8 cellular contexts compared by ENCODE assay signal in the genomic region with DNA sequence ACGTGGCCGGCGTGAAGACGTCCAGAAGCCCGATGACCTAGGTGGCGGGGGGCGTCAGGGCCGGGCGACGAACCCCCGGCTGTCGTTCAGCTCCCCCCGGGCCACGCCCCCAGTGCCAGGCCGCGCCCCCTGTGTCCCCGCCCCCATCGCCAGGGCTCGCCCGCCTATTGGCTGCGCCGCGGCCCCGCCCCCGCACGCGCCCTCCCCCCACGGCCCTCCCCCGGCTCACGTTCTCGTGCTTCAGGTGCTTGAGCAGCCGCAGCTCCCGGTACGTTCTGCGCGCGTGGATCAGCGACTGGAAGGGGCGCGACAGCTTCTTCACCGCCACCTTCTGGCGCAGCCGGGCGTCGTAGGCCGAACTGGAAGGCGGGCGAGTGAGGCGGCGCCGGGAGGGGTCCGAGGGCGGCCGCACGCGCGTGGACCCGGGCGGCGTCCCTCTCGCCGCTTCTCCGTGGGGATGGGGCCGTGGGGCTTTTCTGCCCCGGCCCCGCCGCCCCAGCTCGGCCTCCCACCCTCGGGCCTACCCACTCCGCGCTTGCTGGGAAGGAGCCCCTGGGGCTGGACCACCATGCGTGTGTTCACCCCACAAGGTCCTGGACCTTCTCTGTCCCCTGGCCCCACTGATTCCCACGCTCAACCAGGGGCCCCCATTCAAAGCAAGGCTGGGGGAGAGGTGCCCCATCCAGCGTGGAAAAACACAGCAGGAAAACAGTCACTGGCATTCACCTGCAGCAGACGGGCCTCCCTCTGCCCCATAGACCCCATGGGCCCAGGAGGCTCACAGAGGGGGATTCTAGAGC. TPM values are rescaled to one million over a fixed set of nuclear protein-coding genes. Genes with fewer than 3 reads are reported as not detected.
A peak's percentile ranks its signal among the peaks of the same experiment; 100 is the strongest.
DNase-seq lines count a peak whose midpoint lies in the region; ATAC-seq and TF ChIP-seq lines count a peak whose summit lies in the region.

No MANE protein-coding gene starts in this region.

- H3K4me3 ChIP-seq in Peyer's patch = peak overlapping the region in 2 of 4 donors; percentile 17 to 39
- H3K4me3 ChIP-seq in astrocyte of the spinal cord (ENCODE audit: low read depth, low read length) = peak overlapping the region; percentile 25
- H3K4me3 ChIP-seq in spleen = peak overlapping the region in 2 of 8 donors; percentile 14 to 43

- no peak for ATAC-seq in GM21526 (IDR thresholded peaks at IDR 0.05; ENCODE audit: low FRiP score, unreplicated experiment)
- ATAC-seq in HG02623 (IDR thresholded peaks at IDR 0.05; ENCODE audit: unreplicated experiment) = no peak

- peak in 2 of 6 experiments; percentile 24 to 36 for TF ChIP-seq CTCF in Peyer's patch (IDR thresholded peaks at IDR 0.05)
- TF ChIP-seq CTCF in astrocyte of the spinal cord (IDR thresholded peaks at IDR 0.05; ENCODE audit: low read depth, low read length) = peak; percentile 32
- TF ChIP-seq CTCF in spleen (IDR thresholded peaks at IDR 0.05 in 8 of 11, conservative IDR thresholded peaks at IDR 0.05 in 3 of 11) = peak in 2 of 11 experiments; percentile 11 to 31

- H3K27ac ChIP-seq in Peyer's patch = no peak overlapping the region
- H3K27ac ChIP-seq in spleen = no peak overlapping the region

- in situ Hi-C loops in astrocyte of the spinal cord (cut with HindIII; ENCODE audit: low sequenced_read_pairs) = no loop called here

- no peaks in the 10 kb centered on the region for H3K36me3 ChIP-seq in Peyer's patch
- peaks cover 0 to 5% (median 0%) of the 10 kb centered on the region in 6 donors for H3K36me3 ChIP-seq in spleen

- H3K27me3 ChIP-seq in Peyer's patch (no peaks in the 10 kb centered on the region), spleen (replicated peaks in 1 of 7) (peaks cover 0 to 81% (median 18%) of the 10 kb centered on the region in 7 donors)

- no peaks in the 10 kb centered on the region for H3K9me3 ChIP-seq in Peyer's patch
- H3K9me3 ChIP-seq in spleen = peaks cover 0 to 8% (median 0%) of the 10 kb centered on the region in 8 donors

- DNase-seq in AG20443 (ENCODE audit: low spot score) (peak; percentile 95), Peyer's patch (peak in 2 of 3 donors; percentile 71 to 83), astrocyte of the spinal cord (ENCODE audit: low read depth, low spot score) (peak; percentile 38), iris pigment epithelial cell (ENCODE audit: low read depth) (peak; percentile 51), spleen (no peak)
- DNase-seq in stimulated activated CD8-positive, alpha-beta memory T cell treated with anti-CD3 and anti-CD28 coated beads, Interleukin-12 subunit alpha, Interleukin-12 subunit beta, amount 100 ng/mL, for 4 hours (ENCODE audit: low read depth) = peak; percentile 21

- H3K4me1 ChIP-seq in Peyer's patch (peaks cover 7 to 55% (median 27%) of the 10 kb centered on the region in 4 donors), spleen (peaks cover 18 to 61% (median 47%) of the 10 kb centered on the region in 6 donors)

- WGBS in spleen, 5 donors = 18 to 44% (median 36%) methylated on average over 15 to 75 of the region's 75 CpGs

- TF ChIP-seq POLR2A in Peyer's patch (IDR thresholded peaks at IDR 0.05) (no peak), spleen (IDR thresholded peaks at IDR 0.05) (no peak)

- intact Hi-C loops in spleen (cut with DNase I; ENCODE audit: low total_unique reads) = no loop called here

RNA-seq across cellular contexts. Expression of a gene that starts 2.4 kb away (rescaled TPM):
- total RNA-seq in Peyer's patch (10 to 100 TPM in 1 of 4 donors, 1 to 10 TPM in 2, not detected in 1; 2.0 to 14.0 (median 2.5) TPM), spleen (10 to 100 TPM in 3 of 7 donors, 1 to 10 TPM in 4; 5.2 to 20.7 (median 9.3) TPM)
- polyA plus RNA-seq in spleen = 10 to 100 TPM; 10.7 to 25.3 (median 21.0) TPM

RNA-seq across cellular contexts. Expression of a gene that starts 6.3 kb away (rescaled TPM):
- total RNA-seq in Peyer's patch (10 to 100 TPM in 1 of 4 donors, 1 to 10 TPM in 3; 1.2 to 37.1 (median 5.4) TPM), spleen (10 to 100 TPM in 2 of 7 donors, 1 to 10 TPM in 5; 3.9 to 11.6 (median 6.4) TPM)
- polyA plus RNA-seq in spleen = 10 to 100 TPM in 1 of 3 donors, 1 to 10 TPM in 2; 6.9 to 11.0 (median 9.0) TPM

RNA-seq across cellular contexts. Expression of a gene that starts 16.7 kb away (rescaled TPM):
- total RNA-seq in Peyer's patch (100 to 1,000 TPM in 3 of 4 donors, 10 to 100 TPM in 1; 57.3 to 165 (median 119) TPM), spleen (100 to 1,000 TPM in 1 of 7 donors, 10 to 100 TPM in 6; 63.6 to 108 (median 70.2) TPM)
- polyA plus RNA-seq in spleen = 10 to 100 TPM; 25.0 to 69.9 (median 44.7) TPM

RNA-seq across cellular contexts. Expression of a gene that starts 23.0 kb away (rescaled TPM):
- total RNA-seq in Peyer's patch (100 to 1,000 TPM in 2 of 4 donors, 10 to 100 TPM in 2; 51.5 to 163 (median 111) TPM), spleen (10 to 100 TPM; 65.2 to 98.0 (median 69.4) TPM)
- 10 to 100 TPM; 36.0 to 70.7 (median 69.2) TPM for polyA plus RNA-seq in spleen

RNA-seq across cellular contexts. Expression of a gene that starts 39.7 kb away (rescaled TPM):
- total RNA-seq in Peyer's patch (100 to 1,000 TPM; 182 to 597 (median 307) TPM), spleen (100 to 1,000 TPM; 175 to 382 (median 278) TPM)
- polyA plus RNA-seq in spleen = 100 to 1,000 TPM in 1 of 3 donors, 10 to 100 TPM in 2; 41.9 to 113 (median 68.3) TPM
